Comparison of ENCODE assay signal across 25 cellular contexts in genomic region chr6:6634735-6635075, GRCh38. TPM values are rescaled to one million over a fixed set of nuclear protein-coding genes. Genes with fewer than 3 reads are reported as not detected.
DNase-seq lines count a peak whose midpoint lies in the region; ATAC-seq, FAIRE-seq and TF ChIP-seq lines count a peak whose summit lies in the region.
"Had no signal": no experiment of that assay in that cellular context is flagged by ENCODE, and none has a peak within 500 bp of the region (broad histone marks: within the 10 kb centered on the region; RNA-seq: fewer than 3 reads in every experiment).

No MANE protein-coding gene starts in this region.

- TF ChIP-seq CTCF in activated CD8-positive, alpha-beta T cell treated with anti-CD3 and anti-CD28 coated beads for 36 hours (IDR thresholded peaks at IDR 0.05) = no peak
- no peak for TF ChIP-seq CTCF in brain (conservative IDR thresholded peaks at IDR 0.05)
- no peak for TF ChIP-seq CTCF in left ventricle myocardium inferior (IDR thresholded peaks at IDR 0.05; ENCODE audit: borderline replicate concordance)

- peak; percentile 62 for FAIRE-seq in GM18507 (lab: Jason Lieb, UNC)
- FAIRE-seq: A204.1, G401.6, H54 had no signal

- H3K36me3 Mint-ChIP-seq in activated CD8-positive, alpha-beta T cell treated with anti-CD3 and anti-CD28 coated beads, Interleukin-2, amount 10 ng/mL, durations not matched to agents 7 days and 5 days (ENCODE audit: low read depth) = peaks cover 3% of the 10 kb centered on the region
- no peaks in the 10 kb centered on the region for H3K36me3 Mint-ChIP-seq in activated CD8-positive, alpha-beta T cell treated with anti-CD3 and anti-CD28 coated beads for 36 hours (ENCODE audit: low read depth)
- no peaks in the 10 kb centered on the region for H3K36me3 Mint-ChIP-seq in brain
- H3K36me3 Mint-ChIP-seq in stimulated activated memory B cell treated with anti-CD40 and anti-IgM and Interleukin-4, amounts not matched to agents 10 μg/mL and 1 μg/mL and 100 μg/mL, for 72 hours = peaks cover 47% of the 10 kb centered on the region

- no peak for ATAC-seq in activated CD8-positive, alpha-beta T cell treated with anti-CD3 and anti-CD28 coated beads, Interleukin-2, amount 10 ng/mL, durations not matched to agents 7 days and 5 days
- ATAC-seq in activated CD8-positive, alpha-beta T cell treated with anti-CD3 and anti-CD28 coated beads for 36 hours = no peak
- no peak for ATAC-seq in stimulated activated memory B cell treated with anti-CD40 and anti-IgM and Interleukin-4, amounts not matched to agents 10 μg/mL and 1 μg/mL and 100 μg/mL, for 72 hours

- H3K4me1 Mint-ChIP-seq in activated CD8-positive, alpha-beta T cell treated with anti-CD3 and anti-CD28 coated beads, Interleukin-2, amount 10 ng/mL, durations not matched to agents 7 days and 5 days (ENCODE audit: low read depth) = peaks cover 41% of the 10 kb centered on the region
- peaks cover 18% of the 10 kb centered on the region for H3K4me1 Mint-ChIP-seq in activated CD8-positive, alpha-beta T cell treated with anti-CD3 and anti-CD28 coated beads for 36 hours (ENCODE audit: low read depth)
- peaks cover 24% of the 10 kb centered on the region for H3K4me1 Mint-ChIP-seq in brain
- H3K4me1 Mint-ChIP-seq in stimulated activated memory B cell treated with anti-CD40 and anti-IgM and Interleukin-4, amounts not matched to agents 10 μg/mL and 1 μg/mL and 100 μg/mL, for 72 hours = peaks cover 34% of the 10 kb centered on the region

- no peak overlapping the region for H3K27ac ChIP-seq in left ventricle myocardium inferior (replicated peaks)
- H3K27ac ChIP-seq: SJSA1 had no signal

- no peaks in the 10 kb centered on the region for H3K9me3 Mint-ChIP-seq in activated CD8-positive, alpha-beta T cell treated with anti-CD3 and anti-CD28 coated beads, Interleukin-2, amount 10 ng/mL, durations not matched to agents 7 days and 5 days (ENCODE audit: insufficient read depth)
- no peaks in the 10 kb centered on the region for H3K9me3 Mint-ChIP-seq in activated CD8-positive, alpha-beta T cell treated with anti-CD3 and anti-CD28 coated beads for 36 hours
- H3K9me3 Mint-ChIP-seq in brain = peaks cover 0 to 7% (median 3%) of the 10 kb centered on the region in 5 experiments
- no peaks in the 10 kb centered on the region for H3K9me3 Mint-ChIP-seq in stimulated activated memory B cell treated with anti-CD40 and anti-IgM and Interleukin-4, amounts not matched to agents 10 μg/mL and 1 μg/mL and 100 μg/mL, for 72 hours
- H3K9me3 Mint-ChIP-seq: CD4-positive, alpha-beta T cell; IgD-negative memory B cell had no signal

- no peaks in the 10 kb centered on the region for H3K36me3 ChIP-seq in left ventricle myocardium inferior
- H3K36me3 ChIP-seq: SJSA1 had no signal

- DNase-seq in activated CD8-positive, alpha-beta T cell treated with anti-CD3 and anti-CD28 coated beads, Interleukin-2, amount 10 ng/mL, durations not matched to agents 7 days and 5 days = no peak
- no peak for DNase-seq in activated CD8-positive, alpha-beta T cell treated with anti-CD3 and anti-CD28 coated beads for 36 hours
- no peak for DNase-seq in GM18507 (ENCODE audit: extremely low spot score, insufficient read length, low read depth)
- no peak for DNase-seq in left ventricle myocardium inferior
- no peak for DNase-seq in GF-D8 (lab: John Stamatoyannopoulos, UW)
- DNase-seq: CD4-positive, alpha-beta T cell; DMS53; NCI-H1092; NCI-H1417 treated with DMSO at 0.1 percent for 48 hours; NCI-H187 treated with DMSO at 0.1 percent for 48 hours; NCI-H226; NCI-H510A; NCI-H69; Right ventricle myocardium superior; RPMI8226 had no signal

- CTCF ChIA-PET in activated CD8-positive, alpha-beta T cell treated with anti-CD3 and anti-CD28 coated beads, Interleukin-2, amount 10 ng/mL, durations not matched to agents 7 days and 5 days (lab: Charles Lee) = no interaction called here
- CTCF ChIA-PET in activated CD8-positive, alpha-beta T cell treated with anti-CD3 and anti-CD28 coated beads for 36 hours (lab: Charles Lee) = no interaction called here

- no peaks in the 10 kb centered on the region for H3K9me3 ChIP-seq in left ventricle myocardium inferior (replicated peaks)
- H3K9me3 ChIP-seq: BLaER1 treated with 17β-estradiol and CSF1 and Interleukin-3, amounts not matched to agents 10 nM and 100 nM; SJSA1 had no signal

- H3K27me3 Mint-ChIP-seq in activated CD8-positive, alpha-beta T cell treated with anti-CD3 and anti-CD28 coated beads, Interleukin-2, amount 10 ng/mL, durations not matched to agents 7 days and 5 days (ENCODE audit: low read depth) = peaks cover under 1% of the 10 kb centered on the region
- no peaks in the 10 kb centered on the region for H3K27me3 Mint-ChIP-seq in activated CD8-positive, alpha-beta T cell treated with anti-CD3 and anti-CD28 coated beads for 36 hours
- peaks cover 6% of the 10 kb centered on the region for H3K27me3 Mint-ChIP-seq in brain
- no peaks in the 10 kb centered on the region for H3K27me3 Mint-ChIP-seq in stimulated activated memory B cell treated with anti-CD40 and anti-IgM and Interleukin-4, amounts not matched to agents 10 μg/mL and 1 μg/mL and 100 μg/mL, for 72 hours
- H3K27me3 Mint-ChIP-seq: CD4-positive, alpha-beta T cell; IgD-negative memory B cell had no signal

- H3K4me3 ChIP-seq in left ventricle myocardium inferior = no peak overlapping the region
- H3K4me3 ChIP-seq: BLaER1 treated with 17β-estradiol and CSF1 and Interleukin-3, amounts not matched to agents 10 nM and 100 nM; SJSA1 had no signal

- intact Hi-C loops in activated CD8-positive, alpha-beta T cell treated with anti-CD3 and anti-CD28 coated beads for 36 hours (cut with micrococcal nuclease) = no loop called here
- intact Hi-C loops in left ventricle myocardium inferior (cut with micrococcal nuclease) = no loop called here

- H3K27me3 ChIP-seq in left ventricle myocardium inferior (ENCODE audit: low read depth) = no peaks in the 10 kb centered on the region
- H3K27me3 ChIP-seq: BLaER1 treated with 17β-estradiol and CSF1 and Interleukin-3, amounts not matched to agents 10 nM and 100 nM; SJSA1 had no signal

- POLR2A ChIA-PET in activated CD8-positive, alpha-beta T cell treated with anti-CD3 and anti-CD28 coated beads, Interleukin-2, amount 10 ng/mL, durations not matched to agents 7 days and 5 days (lab: Charles Lee) = interaction anchor here (1.0 kb wide), 1 partner anchor 23 kb away, joined by 3 read pairs; no protein-coding TSS in a partner anchor
- POLR2A ChIA-PET in activated CD8-positive, alpha-beta T cell treated with anti-CD3 and anti-CD28 coated beads for 36 hours (lab: Charles Lee) = no interaction called here

- no peak overlapping the region for H3K4me3 Mint-ChIP-seq in activated CD8-positive, alpha-beta T cell treated with anti-CD3 and anti-CD28 coated beads, Interleukin-2, amount 10 ng/mL, durations not matched to agents 7 days and 5 days
- H3K4me3 Mint-ChIP-seq in activated CD8-positive, alpha-beta T cell treated with anti-CD3 and anti-CD28 coated beads for 36 hours = no peak overlapping the region
- no peak overlapping the region for H3K4me3 Mint-ChIP-seq in brain
- H3K4me3 Mint-ChIP-seq in stimulated activated memory B cell treated with anti-CD40 and anti-IgM and Interleukin-4, amounts not matched to agents 10 μg/mL and 1 μg/mL and 100 μg/mL, for 72 hours = no peak overlapping the region
- H3K4me3 Mint-ChIP-seq: CD4-positive, alpha-beta T cell; IgD-negative memory B cell had no signal

- peak overlapping the region; percentile 14 for H3K27ac Mint-ChIP-seq in activated CD8-positive, alpha-beta T cell treated with anti-CD3 and anti-CD28 coated beads, Interleukin-2, amount 10 ng/mL, durations not matched to agents 7 days and 5 days
- H3K27ac Mint-ChIP-seq in activated CD8-positive, alpha-beta T cell treated with anti-CD3 and anti-CD28 coated beads for 36 hours = no peak overlapping the region
- H3K27ac Mint-ChIP-seq in brain = peak overlapping the region in 4 of 5 experiments; percentile 0 to 83 (median 4)
- peak overlapping the region; percentile 16 for H3K27ac Mint-ChIP-seq in stimulated activated memory B cell treated with anti-CD40 and anti-IgM and Interleukin-4, amounts not matched to agents 10 μg/mL and 1 μg/mL and 100 μg/mL, for 72 hours
- H3K27ac Mint-ChIP-seq: CD4-positive, alpha-beta T cell had no signal

- H3K4me1 ChIP-seq in left ventricle myocardium inferior = no peaks in the 10 kb centered on the region

RNA-seq across cellular contexts. Expression of gene LY86, which starts 46.2 kb away (rescaled TPM):
- total RNA-seq in activated CD8-positive, alpha-beta T cell treated with anti-CD3 and anti-CD28 coated beads, Interleukin-2, amount 10 ng/mL, durations not matched to agents 7 days and 5 days = 1 to 10 TPM; 1.9 to 2.9 TPM
- total RNA-seq in activated CD8-positive, alpha-beta T cell treated with anti-CD3 and anti-CD28 coated beads for 36 hours = under 1 TPM in 1 of 2 experiments, not detected in 1; 0.32 TPM
- polyA plus RNA-seq in brain (ENCODE audit: insufficient read depth, low read depth, low replicate concordance) = 3.6 TPM
- total RNA-seq in left ventricle myocardium inferior = 1.2 TPM
- total RNA-seq: Daoy, SJSA1 had no signal
- polyA plus RNA-seq: AG04450 had no signal
